In genomic region chr2:20424300-20425290, GRCh38 we compare ENCODE assay signal across 8 cellular contexts. TPM values are rescaled to one million over a fixed set of nuclear protein-coding genes. Genes with fewer than 3 reads are reported as not detected.
DNase-seq lines count a peak whose midpoint lies in the region; ATAC-seq and TF ChIP-seq lines count a peak whose summit lies in the region.

No MANE protein-coding gene starts in this region.

- peaks cover 4% of the 10 kb centered on the region for H3K27me3 Mint-ChIP-seq in IgD-negative memory B cell
- no peaks in the 10 kb centered on the region for H3K27me3 Mint-ChIP-seq in stimulated activated naive CD8-positive, alpha-beta T cell treated with anti-CD3 and anti-CD28 coated beads, Interleukin-15, amount 100 ng/mL, for 72 hours
- H3K27me3 Mint-ChIP-seq in mesothelial cell of epicardium (ENCODE audit: low read depth), result no peaks in the 10 kb centered on the region

- H3K4me1 Mint-ChIP-seq in IgD-negative memory B cell (peaks cover 28 to 51% (median 35%) of the 10 kb centered on the region in 3 donors), mesothelial cell of epicardium (peaks cover 2% of the 10 kb centered on the region)
- H3K4me1 Mint-ChIP-seq in stimulated activated naive CD8-positive, alpha-beta T cell treated with anti-CD3 and anti-CD28 coated beads, Interleukin-15, amount 100 ng/mL, for 72 hours, result peaks cover 22% of the 10 kb centered on the region

- peak overlapping the region; percentile 82 to 95 (median 82) for H3K27ac Mint-ChIP-seq in IgD-negative memory B cell
- H3K27ac Mint-ChIP-seq in activated naive CD4-positive, alpha-beta T cell treated with anti-CD3 and anti-CD28 coated beads, Interleukin-2, amount 50 U/mL, for 72 hours, result peak overlapping the region; percentile 71 to 79
- H3K27ac Mint-ChIP-seq in stimulated activated naive CD8-positive, alpha-beta T cell treated with anti-CD3 and anti-CD28 coated beads, Interleukin-15, amount 100 ng/mL, for 72 hours, result peak overlapping the region; percentile 90 to 91
- H3K27ac Mint-ChIP-seq in mesothelial cell of epicardium, result no peak overlapping the region

- H3K9me3 Mint-ChIP-seq in IgD-negative memory B cell (no peaks in the 10 kb centered on the region), mesothelial cell of epicardium (no peaks in the 10 kb centered on the region)
- peaks cover 0 to 5% of the 10 kb centered on the region in 2 donors for H3K9me3 Mint-ChIP-seq in activated naive CD4-positive, alpha-beta T cell treated with anti-CD3 and anti-CD28 coated beads, Interleukin-2, amount 50 U/mL, for 72 hours
- H3K9me3 Mint-ChIP-seq in stimulated activated naive CD8-positive, alpha-beta T cell treated with anti-CD3 and anti-CD28 coated beads, Interleukin-15, amount 100 ng/mL, for 72 hours, result no peaks in the 10 kb centered on the region

- ATAC-seq in GM21717 (IDR thresholded peaks at IDR 0.05; ENCODE audit: unreplicated experiment), result peak; percentile 60
- peak; percentile 34 to 50 for ATAC-seq in activated naive CD4-positive, alpha-beta T cell treated with anti-CD3 and anti-CD28 coated beads, Interleukin-2, amount 50 U/mL, for 72 hours
- ATAC-seq in stimulated activated naive CD8-positive, alpha-beta T cell treated with anti-CD3 and anti-CD28 coated beads, Interleukin-15, amount 100 ng/mL, for 72 hours, result peak; percentile 69

- DNase-seq in GM12864 (ENCODE audit: low read depth), result peak; percentile 67
- no peak for DNase-seq in activated naive CD4-positive, alpha-beta T cell treated with anti-CD3 and anti-CD28 coated beads, Interleukin-2, amount 50 U/mL, for 72 hours (ENCODE audit: low spot score in 2 of 2)
- peak; percentile 89 for DNase-seq in iris pigment epithelial cell (ENCODE audit: low read depth)
- peak in 1 of 2 donors; percentile 17 for DNase-seq in stimulated activated naive CD8-positive, alpha-beta T cell treated with anti-CD3 and anti-CD28 coated beads, Interleukin-15, amount 100 ng/mL, for 72 hours
- no peak for DNase-seq in NCI-H2227 (lab: John Stamatoyannopoulos, UW; ENCODE audit: unreplicated experiment)
- DNase-seq in mesothelial cell of epicardium (ENCODE audit: low spot score in 2 of 2, unreplicated experiment in 2 of 2), result no peak

- peak overlapping the region; percentile 63 to 93 (median 88) for H3K4me3 Mint-ChIP-seq in IgD-negative memory B cell
- H3K4me3 Mint-ChIP-seq in stimulated activated naive CD8-positive, alpha-beta T cell treated with anti-CD3 and anti-CD28 coated beads, Interleukin-15, amount 100 ng/mL, for 72 hours, result peak overlapping the region; percentile 49 to 55
- H3K4me3 Mint-ChIP-seq in mesothelial cell of epicardium, result no peak overlapping the region

- no peak for TF ChIP-seq CTCF in GM12864 (IDR thresholded peaks at IDR 0.05; ENCODE audit: low read depth, low read length, missing control alignments)
- no peak for TF ChIP-seq CTCF in mesothelial cell of epicardium (IDR thresholded peaks at IDR 0.05; ENCODE audit: unreplicated experiment)

- H3K36me3 Mint-ChIP-seq in IgD-negative memory B cell, result no peaks in the 10 kb centered on the region
- no peaks in the 10 kb centered on the region for H3K36me3 Mint-ChIP-seq in activated naive CD4-positive, alpha-beta T cell treated with anti-CD3 and anti-CD28 coated beads, Interleukin-2, amount 50 U/mL, for 72 hours
- H3K36me3 Mint-ChIP-seq in mesothelial cell of epicardium, result no peaks in the 10 kb centered on the region

- H3K4me3 ChIP-seq in GM12864 (ENCODE audit: low read depth, low read length), result peak overlapping the region; percentile 17

RNA-seq across cellular contexts. Expression of gene RHOB, which starts 22.3 kb away (rescaled TPM):
- polyA plus RNA-seq in IgD-negative memory B cell, result 14.0 TPM
- 1 to 10 TPM; 5.9 to 7.1 TPM for total RNA-seq in activated naive CD4-positive, alpha-beta T cell treated with anti-CD3 and anti-CD28 coated beads, Interleukin-2, amount 50 U/mL, for 72 hours
- 82.9 to 88.6 TPM (median 85.9 TPM) in 3 replicates for total RNA-seq in mesothelial cell of epicardium

Comparison
In these comparisons a context has a peak if more than half of its experiments do, and no peak if none do; other contexts are left out.
1. DNase-seq: peak in GM12864 (single experiment) and iris pigment epithelial cell (single experiment); none in activated naive CD4-positive, alpha-beta T cell treated with anti-CD3 and anti-CD28 coated beads, Interleukin-2, amount 50 U/mL, for 72 hours (0 of 2), NCI-H2227 (single experiment) and mesothelial cell of epicardium (0 of 2).
2. RNA of gene RHOB, which starts 22.3 kb away (total RNA-seq): 82.9 to 88.6 TPM in mesothelial cell of epicardium; 5.9 to 7.1 TPM in activated naive CD4-positive, alpha-beta T cell treated with anti-CD3 and anti-CD28 coated beads, Interleukin-2, amount 50 U/mL, for 72 hours; every median in the first group is over 10 times any median in the second.
3. Peak in every context shown above with its lines, with median percentiles within 50 percentile points of each other: ATAC-seq.